11 cellular contexts compared by ENCODE assay signal in the genomic region with DNA sequence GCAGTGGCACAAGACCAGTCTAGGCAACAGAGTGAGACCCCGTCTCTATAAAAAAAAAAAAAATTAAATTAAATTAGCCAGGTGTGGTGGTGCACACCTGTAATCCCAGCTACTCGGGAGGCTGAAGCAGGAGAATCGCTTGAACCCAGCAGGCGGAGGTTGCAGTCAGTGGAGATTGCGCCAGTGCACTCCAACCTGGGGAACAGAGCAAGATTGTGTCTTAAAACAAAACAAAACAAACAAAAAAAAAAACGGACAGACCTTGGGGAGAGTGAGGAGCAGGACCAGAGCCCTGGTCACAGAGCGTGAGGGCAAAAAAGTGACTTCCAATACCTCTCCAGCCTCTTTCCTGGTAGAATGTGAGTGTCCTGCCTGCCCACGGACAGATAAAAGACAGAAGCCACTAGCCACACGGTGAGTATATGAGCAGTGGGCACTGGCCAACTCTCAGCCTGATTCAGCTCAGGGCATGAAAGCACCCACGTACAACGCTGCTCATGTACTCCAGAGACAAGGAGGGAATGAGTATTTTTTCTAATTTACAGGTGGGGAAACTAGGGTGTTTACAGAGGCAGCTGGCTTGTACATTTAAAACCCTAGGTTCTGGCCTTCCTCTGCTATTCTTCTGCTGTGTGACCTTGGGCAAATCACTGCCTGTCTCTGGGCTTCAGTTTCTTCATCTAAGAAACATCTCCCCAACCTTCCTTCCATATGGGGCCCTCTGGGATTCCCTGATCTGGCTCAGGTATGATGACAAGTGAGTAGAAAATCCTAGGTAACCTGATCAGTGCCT. TPM values are rescaled to one million over a fixed set of nuclear protein-coding genes. Genes with fewer than 3 reads are reported as not detected.
DNase-seq lines count a peak whose midpoint lies in the region; ATAC-seq and TF ChIP-seq lines count a peak whose summit lies in the region.
"Had no signal": no experiment of that assay in that cellular context is flagged by ENCODE, and none has a peak within 500 bp of the region (broad histone marks: within the 10 kb centered on the region; RNA-seq: fewer than 3 reads in every experiment).

No MANE protein-coding gene starts in this region.

- no peaks in the 10 kb centered on the region for H3K36me3 Mint-ChIP-seq in neural crest cell (ENCODE audit: low read depth)

- H3K27me3 ChIP-seq in right atrium auricular region (no peaks in the 10 kb centered on the region), duodenal mucosa (ENCODE audit: control insufficient read depth in 1 of 2, insufficient read depth in 2 of 2, low read length in 2 of 2) (peaks cover 7 to 11% of the 10 kb centered on the region in 2 donors)

- intact Hi-C loops in Right ventricle myocardium inferior (cut with DNase I) = no loop called here

- H3K9me3 Mint-ChIP-seq in neural crest cell = no peaks in the 10 kb centered on the region
- H3K9me3 Mint-ChIP-seq in stimulated activated naive CD8-positive, alpha-beta T cell treated with anti-CD3 and anti-CD28 coated beads, Interleukin-15, amount 100 ng/mL, for 72 hours = no peaks in the 10 kb centered on the region

- ATAC-seq in Right ventricle myocardium inferior = no peak
- ATAC-seq in stimulated activated naive CD8-positive, alpha-beta T cell treated with anti-CD3 and anti-CD28 coated beads, Interleukin-15, amount 100 ng/mL, for 72 hours = no peak
- ATAC-seq: activated CD4-positive, alpha-beta T cell treated with anti-CD3 and anti-CD28 coated beads for 36 hours had no signal

- peak overlapping the region; percentile 34 for H3K4me3 Mint-ChIP-seq in neural crest cell
- no peak overlapping the region for H3K4me3 Mint-ChIP-seq in stimulated activated naive CD8-positive, alpha-beta T cell treated with anti-CD3 and anti-CD28 coated beads, Interleukin-15, amount 100 ng/mL, for 72 hours

- peaks cover 28% of the 10 kb centered on the region for H3K4me1 Mint-ChIP-seq in neural crest cell
- H3K4me1 Mint-ChIP-seq in stimulated activated naive CD8-positive, alpha-beta T cell treated with anti-CD3 and anti-CD28 coated beads, Interleukin-15, amount 100 ng/mL, for 72 hours = peaks cover 23% of the 10 kb centered on the region

- peak overlapping the region; percentile 51 to 68 for H3K27ac ChIP-seq in right atrium auricular region
- peak overlapping the region; percentile 32 for H3K27ac ChIP-seq in duodenal mucosa (ENCODE audit: low read depth, low read length)

- DNase-seq in right atrium auricular region (ENCODE audit: low spot score) (peak; percentile 44), Right ventricle myocardium inferior (ENCODE audit: missing footprints) (no peak), neural crest cell (ENCODE audit: low read depth, low spot score) (no peak), NCI-H2029 treated with DMSO at 0.1 percent for 48 hours (lab: John Stamatoyannopoulos, UW) (no peak), NCI-H1694 (lab: John Stamatoyannopoulos, UW) (no peak), COR-L47 (lab: John Stamatoyannopoulos, UW) (no peak)
- DNase-seq in stimulated activated naive CD8-positive, alpha-beta T cell treated with anti-CD3 and anti-CD28 coated beads, Interleukin-15, amount 100 ng/mL, for 72 hours = no peak
- DNase-seq: activated CD4-positive, alpha-beta T cell treated with anti-CD3 and anti-CD28 coated beads for 36 hours; foreskin melanocyte; NCI-H1417 had no signal

- no peak overlapping the region for H3K27ac Mint-ChIP-seq in neural crest cell (ENCODE audit: unreplicated experiment)
- no peak overlapping the region for H3K27ac Mint-ChIP-seq in stimulated activated naive CD8-positive, alpha-beta T cell treated with anti-CD3 and anti-CD28 coated beads, Interleukin-15, amount 100 ng/mL, for 72 hours
- H3K27ac Mint-ChIP-seq: activated CD4-positive, alpha-beta T cell treated with anti-CD3 and anti-CD28 coated beads for 36 hours had no signal

- H3K4me1 ChIP-seq in right atrium auricular region (peaks cover 0 to 62% of the 10 kb centered on the region in 2 donors), duodenal mucosa (ENCODE audit: control insufficient read depth in 1 of 2, insufficient read depth in 2 of 2, low read length in 2 of 2) (peaks cover 5 to 6% of the 10 kb centered on the region in 2 donors)

- no peaks in the 10 kb centered on the region for H3K36me3 ChIP-seq in right atrium auricular region
- H3K36me3 ChIP-seq in duodenal mucosa (ENCODE audit: control insufficient read depth in 1 of 2, insufficient read depth in 2 of 2, low read length in 2 of 2) = no peaks in the 10 kb centered on the region

- peaks cover 50% of the 10 kb centered on the region for H3K27me3 Mint-ChIP-seq in neural crest cell (ENCODE audit: low read depth)
- peaks cover 71% of the 10 kb centered on the region for H3K27me3 Mint-ChIP-seq in stimulated activated naive CD8-positive, alpha-beta T cell treated with anti-CD3 and anti-CD28 coated beads, Interleukin-15, amount 100 ng/mL, for 72 hours

- TF ChIP-seq CTCF in right atrium auricular region (IDR thresholded peaks at IDR 0.05) (no peak), neural crest cell (conservative IDR thresholded peaks at IDR 0.05) (no peak)

- no peak overlapping the region for H3K9ac ChIP-seq in duodenal mucosa (ENCODE audit: low read depth in 1 of 2, low read length in 2 of 2)

- no peaks in the 10 kb centered on the region for H3K9me3 ChIP-seq in right atrium auricular region
- no peaks in the 10 kb centered on the region for H3K9me3 ChIP-seq in duodenal mucosa (ENCODE audit: control insufficient read depth in 1 of 2, low read length in 2 of 2)

- H3K4me3 ChIP-seq in right atrium auricular region = no peak overlapping the region
- H3K4me3 ChIP-seq in duodenal mucosa (ENCODE audit: low read depth in 1 of 2, low read length in 2 of 2) = no peak overlapping the region

RNA-seq across cellular contexts. Expression of gene OLFML2A, which starts 1.8 kb away (rescaled TPM):
- 10 to 100 TPM; 41.2 to 53.2 TPM for total RNA-seq in right atrium auricular region
- total RNA-seq in Right ventricle myocardium inferior = 27.3 TPM
- total RNA-seq in neural crest cell = 0.09 and 0.14 TPM in 2 replicates

RNA-seq across cellular contexts. Expression of gene NR6A1, which starts 7.7 kb away (rescaled TPM):
- total RNA-seq in right atrium auricular region (1 to 10 TPM; 1.9 to 2.6 TPM), Right ventricle myocardium inferior (1.2 TPM), neural crest cell (60.7 and 63.7 TPM in 2 replicates)

Comparison
In these comparisons a context has a peak if more than half of its experiments do, and no peak if none do; other contexts are left out.
1. RNA of gene OLFML2A, which starts 1.8 kb away (total RNA-seq): 41.2 to 53.2 TPM in right atrium auricular region and 27.3 TPM in Right ventricle myocardium inferior (single experiment); 0.09 to 0.14 TPM in neural crest cell; every median in the first group is over 10 times any median in the second.
2. RNA of gene NR6A1, which starts 7.7 kb away (total RNA-seq): 60.7 to 63.7 TPM in neural crest cell; 1.9 to 2.6 TPM in right atrium auricular region and 1.2 TPM in Right ventricle myocardium inferior (single experiment); every median in the first group is over 10 times any median in the second.